In genomic region chr13:108220042-108220441, GRCh38 we compare ENCODE assay signal across 8 cellular contexts. TPM values are rescaled to one million over a fixed set of nuclear protein-coding genes. Genes with fewer than 3 reads are reported as not detected.
DNase-seq lines count a peak whose midpoint lies in the region; ATAC-seq and TF ChIP-seq lines count a peak whose summit lies in the region.

No MANE protein-coding gene starts in this region.

- H4K20me1 ChIP-seq in GM23248 (ENCODE audit: insufficient read depth) = no peaks in the 10 kb centered on the region

- no peak overlapping the region for H3K27ac ChIP-seq in CD4-positive, alpha-beta T cell (ENCODE audit: low read depth, low read length)
- H3K27ac ChIP-seq in GM23248 = no peak overlapping the region
- no peak overlapping the region for H3K27ac ChIP-seq in lower lobe of right lung

- H2AFZ ChIP-seq in GM23248 = no peak overlapping the region

- in situ Hi-C loops in GM23248 (cut with MboI) = no loop called here

- H3K9me3 Mint-ChIP-seq in CD4-positive, alpha-beta T cell = no peaks in the 10 kb centered on the region
- H3K9me3 Mint-ChIP-seq in activated CD8-positive, alpha-beta T cell treated with anti-CD3 and anti-CD28 coated beads for 36 hours = no peaks in the 10 kb centered on the region

- H3K9me2 ChIP-seq in GM23248 (ENCODE audit: insufficient read depth) = no peaks in the 10 kb centered on the region

- intact Hi-C loops in CD4-positive, alpha-beta T cell (cut with DNase I, micrococcal nuclease) = loop anchor here (10.0 kb wide), 1 partner anchor 55 kb away; no protein-coding TSS in a partner anchor
- intact Hi-C loops in activated CD8-positive, alpha-beta T cell treated with anti-CD3 and anti-CD28 coated beads for 36 hours (cut with micrococcal nuclease) = loop anchor here (5.0 kb wide), 1 partner anchor 47 kb away; the partner anchor contains the start of gene TNFSF13B
- intact Hi-C loops in lower lobe of right lung (cut with DNase I) = no loop called here

- ATAC-seq in CD4-positive, alpha-beta T cell (ENCODE audit: poor library complexity) = no peak
- ATAC-seq in activated CD8-positive, alpha-beta T cell treated with anti-CD3 and anti-CD28 coated beads for 36 hours = no peak
- ATAC-seq in lower lobe of right lung = peak in 1 of 2 donors; percentile 10
- no peak for ATAC-seq in GM18861 (IDR thresholded peaks at IDR 0.05; ENCODE audit: unreplicated experiment)
- no peak for ATAC-seq in HG02759 (IDR thresholded peaks at IDR 0.05; ENCODE audit: unreplicated experiment)
- no peak for ATAC-seq in HG03432 (IDR thresholded peaks at IDR 0.05; ENCODE audit: unreplicated experiment)

- H3K4me2 ChIP-seq in GM23248 (ENCODE audit: unreplicated experiment) = peak overlapping the region; percentile 89

- no peaks in the 10 kb centered on the region for H3F3A ChIP-seq in GM23248 (ENCODE audit: insufficient read depth)

- no peaks in the 10 kb centered on the region for H3K27me3 Mint-ChIP-seq in CD4-positive, alpha-beta T cell
- H3K27me3 Mint-ChIP-seq in activated CD8-positive, alpha-beta T cell treated with anti-CD3 and anti-CD28 coated beads for 36 hours = no peaks in the 10 kb centered on the region

- H3K36me3 ChIP-seq in GM23248 (ENCODE audit: low read depth) = no peaks in the 10 kb centered on the region
- H3K36me3 ChIP-seq in lower lobe of right lung = no peaks in the 10 kb centered on the region

- H3K36me3 Mint-ChIP-seq in CD4-positive, alpha-beta T cell (ENCODE audit: low read depth) = peaks cover 35% of the 10 kb centered on the region
- H3K36me3 Mint-ChIP-seq in activated CD8-positive, alpha-beta T cell treated with anti-CD3 and anti-CD28 coated beads for 36 hours (ENCODE audit: low read depth) = peaks cover 4% of the 10 kb centered on the region

- H3K9me3 ChIP-seq in CD4-positive, alpha-beta T cell (ENCODE audit: control insufficient read depth, low read length) = no peaks in the 10 kb centered on the region
- H3K9me3 ChIP-seq in GM23248 (ENCODE audit: low read depth) (no peaks in the 10 kb centered on the region), lower lobe of right lung (no peaks in the 10 kb centered on the region)

- peaks cover 81% of the 10 kb centered on the region for H3K4me1 Mint-ChIP-seq in CD4-positive, alpha-beta T cell (ENCODE audit: low read depth)
- H3K4me1 Mint-ChIP-seq in activated CD8-positive, alpha-beta T cell treated with anti-CD3 and anti-CD28 coated beads for 36 hours (ENCODE audit: low read depth) = peaks cover 51% of the 10 kb centered on the region

- H3K27me3 ChIP-seq in CD4-positive, alpha-beta T cell (ENCODE audit: control insufficient read depth, insufficient read depth, low read length) = no peaks in the 10 kb centered on the region
- H3K27me3 ChIP-seq in GM23248 (replicated peaks; ENCODE audit: insufficient read depth) = no peaks in the 10 kb centered on the region
- no peaks in the 10 kb centered on the region for H3K27me3 ChIP-seq in lower lobe of right lung (ENCODE audit: low read depth)

- H3K79me2 ChIP-seq in GM23248 (ENCODE audit: insufficient read depth) = peaks cover 88% of the 10 kb centered on the region

- H3K4me1 ChIP-seq in GM23248 (ENCODE audit: insufficient read depth) (peaks cover 30% of the 10 kb centered on the region), lower lobe of right lung (peaks cover 65% of the 10 kb centered on the region)

- H3K27ac Mint-ChIP-seq in CD4-positive, alpha-beta T cell = peak overlapping the region; percentile 96
- no peak overlapping the region for H3K27ac Mint-ChIP-seq in activated CD8-positive, alpha-beta T cell treated with anti-CD3 and anti-CD28 coated beads for 36 hours

- H3K4me3 ChIP-seq in GM23248 = no peak overlapping the region
- H3K4me3 ChIP-seq in lower lobe of right lung = peak overlapping the region; percentile 95

- no peak overlapping the region for H3K9ac ChIP-seq in GM23248

- no peak for TF ChIP-seq CTCF in CD4-positive, alpha-beta T cell (IDR thresholded peaks at IDR 0.05)
- TF ChIP-seq CTCF in activated CD8-positive, alpha-beta T cell treated with anti-CD3 and anti-CD28 coated beads for 36 hours (IDR thresholded peaks at IDR 0.05) = no peak
- TF ChIP-seq CTCF in lower lobe of right lung (IDR thresholded peaks at IDR 0.05) = no peak

- peak overlapping the region; percentile 94 for H3K4me3 Mint-ChIP-seq in CD4-positive, alpha-beta T cell
- peak overlapping the region; percentile 87 for H3K4me3 Mint-ChIP-seq in activated CD8-positive, alpha-beta T cell treated with anti-CD3 and anti-CD28 coated beads for 36 hours

- DNase-seq in CD4-positive, alpha-beta T cell = peak in 1 of 10 experiments; percentile 17
- DNase-seq in GM23248 (no peak), lower lobe of right lung (peak; percentile 46), MV-4-11 (lab: John Stamatoyannopoulos, UW) (no peak)
- DNase-seq in activated CD8-positive, alpha-beta T cell treated with anti-CD3 and anti-CD28 coated beads for 36 hours = no peak

- CTCF ChIA-PET in CD4-positive, alpha-beta T cell (lab: Charles Lee) = no interaction called here
- CTCF ChIA-PET in activated CD8-positive, alpha-beta T cell treated with anti-CD3 and anti-CD28 coated beads for 36 hours (lab: Charles Lee) = interaction anchor here (0.9 to 1.0 kb wide), 2 partner anchors 26 to 50 kb away, joined by 3 to 4 read pairs; partner anchors contain the start of gene TNFSF13B

- WGBS in GM23248 (ENCODE audit: low coverage in 1 of 2, low lambda C conversion rate in 2 of 2, missing lambda C conversion rate in 2 of 2), 2 experiments = 47 to 65% methylated on average over 1 of the region's 1 CpG

- POLR2A ChIA-PET in CD4-positive, alpha-beta T cell (lab: Charles Lee) = no interaction called here
- POLR2A ChIA-PET in activated CD8-positive, alpha-beta T cell treated with anti-CD3 and anti-CD28 coated beads for 36 hours (lab: Charles Lee) = no interaction called here

RNA-seq across cellular contexts. Expression of gene ABHD13, which starts 1.9 kb away (rescaled TPM):
- total RNA-seq in CD4-positive, alpha-beta T cell = 10 to 100 TPM; 18.0 to 18.6 TPM
- 5.9 and 7.5 TPM in 2 replicates for total RNA-seq in GM23248 (2014; rRNA removed; shearing (Covaris generic))
- 9.0 and 10.3 TPM in 2 replicates for polyA plus RNA-seq in GM23248 (2016; fragmentation: Nextera tagmentation; extraction: Ambion mirVana)
- total RNA-seq in activated CD8-positive, alpha-beta T cell treated with anti-CD3 and anti-CD28 coated beads for 36 hours = 1 to 10 TPM; 3.8 to 4.1 TPM
- 10.5 TPM for total RNA-seq in lower lobe of right lung

RNA-seq across cellular contexts. Expression of gene LIG4, which starts 4.7 kb away (rescaled TPM):
- 1 to 10 TPM; 1.5 to 1.6 TPM for total RNA-seq in CD4-positive, alpha-beta T cell
- 7.2 and 8.8 TPM in 2 replicates for total RNA-seq in GM23248 (2014; rRNA removed; shearing (Covaris generic))
- polyA plus RNA-seq in GM23248 (2016; fragmentation: Nextera tagmentation; extraction: Ambion mirVana) = 4.8 and 4.9 TPM in 2 replicates
- total RNA-seq in activated CD8-positive, alpha-beta T cell treated with anti-CD3 and anti-CD28 coated beads for 36 hours = 1 to 10 TPM; 5.7 to 6.1 TPM
- 10.4 TPM for total RNA-seq in lower lobe of right lung

RNA-seq across cellular contexts. Expression of gene TNFSF13B, which starts 49.5 kb away (rescaled TPM):
- 1 to 10 TPM; 1.6 to 1.8 TPM for total RNA-seq in CD4-positive, alpha-beta T cell
- total RNA-seq in GM23248 (2014; rRNA removed; shearing (Covaris generic)) = 0.13 and 2.5 TPM in 2 replicates
- 0.14 and 0.40 TPM in 2 replicates for polyA plus RNA-seq in GM23248 (2016; fragmentation: Nextera tagmentation; extraction: Ambion mirVana)
- total RNA-seq in activated CD8-positive, alpha-beta T cell treated with anti-CD3 and anti-CD28 coated beads for 36 hours = 1 to 10 TPM; 2.8 to 4.4 TPM
- total RNA-seq in lower lobe of right lung = 26.6 TPM
